8 cellular contexts compared by ENCODE assay signal in the genomic region with DNA sequence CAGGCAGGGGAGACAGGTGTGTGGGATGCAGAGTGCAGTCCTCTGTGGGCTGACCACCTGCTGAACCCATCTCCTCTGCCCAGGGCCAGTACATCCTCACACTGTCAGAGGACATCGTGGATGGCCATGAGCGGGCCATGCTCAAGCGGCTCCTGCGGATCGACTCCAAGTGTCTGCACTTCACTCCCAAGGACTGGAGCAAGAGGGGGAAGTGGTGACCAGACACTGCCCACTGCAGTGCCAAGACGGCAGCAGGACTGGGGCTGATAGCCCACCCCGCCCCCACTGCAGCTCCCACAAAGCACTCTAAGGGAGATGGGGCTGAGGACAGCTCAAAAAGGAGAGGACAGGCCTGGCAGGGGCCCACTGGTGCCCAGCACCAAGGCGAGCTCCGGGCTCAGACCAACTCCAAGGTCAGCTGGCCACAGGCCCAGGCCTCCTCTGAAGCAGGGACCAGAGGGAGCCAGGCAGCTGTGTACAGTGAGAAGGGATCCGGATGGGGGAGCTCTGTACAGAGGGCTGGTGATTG. TPM values are rescaled to one million over a fixed set of nuclear protein-coding genes. Genes with fewer than 3 reads are reported as not detected.
A peak's percentile ranks its signal among the peaks of the same experiment; 100 is the strongest.
DNase-seq lines count a peak whose midpoint lies in the region; ATAC-seq and TF ChIP-seq lines count a peak whose summit lies in the region.

No MANE protein-coding gene starts in this region.

- peak overlapping the region; percentile 66 for H3K4me3 ChIP-seq in upper lobe of right lung

- peaks cover 19% of the 10 kb centered on the region for H3K4me1 ChIP-seq in upper lobe of right lung

- H3K36me3 ChIP-seq in upper lobe of right lung: peaks cover 55% of the 10 kb centered on the region

- no peaks in the 10 kb centered on the region for H3K27me3 Mint-ChIP-seq in activated naive CD4-positive, alpha-beta T cell treated with anti-CD3 and anti-CD28 coated beads, Interleukin-2, amount 50 U/mL, for 24 hours
- H3K27me3 Mint-ChIP-seq in activated naive CD8-positive, alpha-beta T cell treated with anti-CD3 and anti-CD28 coated beads, Interleukin-2, amount 50 U/mL, for 24 hours: no peaks in the 10 kb centered on the region

- TF ChIP-seq CTCF in upper lobe of right lung (IDR thresholded peaks at IDR 0.05): no peak

- no peaks in the 10 kb centered on the region for H3K9me3 Mint-ChIP-seq in activated naive CD4-positive, alpha-beta T cell treated with anti-CD3 and anti-CD28 coated beads, Interleukin-2, amount 50 U/mL, for 24 hours
- no peaks in the 10 kb centered on the region for H3K9me3 Mint-ChIP-seq in activated naive CD8-positive, alpha-beta T cell treated with anti-CD3 and anti-CD28 coated beads, Interleukin-2, amount 50 U/mL, for 24 hours

- H3K27ac Mint-ChIP-seq in activated naive CD4-positive, alpha-beta T cell treated with anti-CD3 and anti-CD28 coated beads, Interleukin-2, amount 50 U/mL, for 24 hours: peak overlapping the region; percentile 68
- H3K27ac Mint-ChIP-seq in activated naive CD8-positive, alpha-beta T cell treated with anti-CD3 and anti-CD28 coated beads, Interleukin-2, amount 50 U/mL, for 24 hours: peak overlapping the region; percentile 96

- ATAC-seq in activated naive CD8-positive, alpha-beta T cell treated with anti-CD3 and anti-CD28 coated beads, Interleukin-2, amount 50 U/mL, for 24 hours: no peak
- ATAC-seq in upper lobe of right lung (no peak), HG03378 (IDR thresholded peaks at IDR 0.05; ENCODE audit: unreplicated experiment) (no peak)

- H3K36me3 Mint-ChIP-seq in activated naive CD4-positive, alpha-beta T cell treated with anti-CD3 and anti-CD28 coated beads, Interleukin-2, amount 50 U/mL, for 24 hours: peaks cover 10% of the 10 kb centered on the region
- peaks cover 49% of the 10 kb centered on the region for H3K36me3 Mint-ChIP-seq in activated naive CD8-positive, alpha-beta T cell treated with anti-CD3 and anti-CD28 coated beads, Interleukin-2, amount 50 U/mL, for 24 hours (ENCODE audit: low read depth)

- peaks cover 38% of the 10 kb centered on the region for H3K4me1 Mint-ChIP-seq in activated naive CD4-positive, alpha-beta T cell treated with anti-CD3 and anti-CD28 coated beads, Interleukin-2, amount 50 U/mL, for 24 hours
- H3K4me1 Mint-ChIP-seq in activated naive CD8-positive, alpha-beta T cell treated with anti-CD3 and anti-CD28 coated beads, Interleukin-2, amount 50 U/mL, for 24 hours: peaks cover 27% of the 10 kb centered on the region

- no peaks in the 10 kb centered on the region for H3K27me3 ChIP-seq in upper lobe of right lung

- DNase-seq in activated naive CD4-positive, alpha-beta T cell treated with anti-CD3 and anti-CD28 coated beads, Interleukin-2, amount 50 U/mL, for 16 hours: no peak
- DNase-seq in activated naive CD8-positive, alpha-beta T cell treated with anti-CD3 and anti-CD28 coated beads, Interleukin-2, amount 50 U/mL, for 24 hours: no peak
- DNase-seq in iris pigment epithelial cell (ENCODE audit: low read depth): peak; percentile 32
- no peak for DNase-seq in upper lobe of right lung
- DNase-seq in inferior parietal cortex (ENCODE audit: extremely low spot score): no peak
- no peak for DNase-seq in central memory CD4-positive, alpha-beta T cell

- intact Hi-C loops in upper lobe of right lung (cut with DNase I): loop anchor here (10.0 kb wide), 1 partner anchor 96 kb away; no protein-coding TSS in a partner anchor

- H3K27ac ChIP-seq in upper lobe of right lung: no peak overlapping the region

- H3K9me3 ChIP-seq in upper lobe of right lung: no peaks in the 10 kb centered on the region

- peak overlapping the region; percentile 94 for H3K4me3 Mint-ChIP-seq in activated naive CD4-positive, alpha-beta T cell treated with anti-CD3 and anti-CD28 coated beads, Interleukin-2, amount 50 U/mL, for 24 hours
- peak overlapping the region; percentile 97 for H3K4me3 Mint-ChIP-seq in activated naive CD8-positive, alpha-beta T cell treated with anti-CD3 and anti-CD28 coated beads, Interleukin-2, amount 50 U/mL, for 24 hours

RNA-seq across cellular contexts. Expression of gene RNASEH2C, which starts 1.6 kb away (rescaled TPM):
- 42.5 TPM for total RNA-seq in upper lobe of right lung

RNA-seq across cellular contexts. Expression of gene KAT5, which starts 7.0 kb away (rescaled TPM):
- 77.5 TPM for total RNA-seq in upper lobe of right lung

RNA-seq across cellular contexts. Expression of gene RELA, which starts 56.3 kb away (rescaled TPM):
- 68.2 TPM for total RNA-seq in upper lobe of right lung
